ENCODE assay signal across 13 cellular contexts in the genomic region with DNA sequence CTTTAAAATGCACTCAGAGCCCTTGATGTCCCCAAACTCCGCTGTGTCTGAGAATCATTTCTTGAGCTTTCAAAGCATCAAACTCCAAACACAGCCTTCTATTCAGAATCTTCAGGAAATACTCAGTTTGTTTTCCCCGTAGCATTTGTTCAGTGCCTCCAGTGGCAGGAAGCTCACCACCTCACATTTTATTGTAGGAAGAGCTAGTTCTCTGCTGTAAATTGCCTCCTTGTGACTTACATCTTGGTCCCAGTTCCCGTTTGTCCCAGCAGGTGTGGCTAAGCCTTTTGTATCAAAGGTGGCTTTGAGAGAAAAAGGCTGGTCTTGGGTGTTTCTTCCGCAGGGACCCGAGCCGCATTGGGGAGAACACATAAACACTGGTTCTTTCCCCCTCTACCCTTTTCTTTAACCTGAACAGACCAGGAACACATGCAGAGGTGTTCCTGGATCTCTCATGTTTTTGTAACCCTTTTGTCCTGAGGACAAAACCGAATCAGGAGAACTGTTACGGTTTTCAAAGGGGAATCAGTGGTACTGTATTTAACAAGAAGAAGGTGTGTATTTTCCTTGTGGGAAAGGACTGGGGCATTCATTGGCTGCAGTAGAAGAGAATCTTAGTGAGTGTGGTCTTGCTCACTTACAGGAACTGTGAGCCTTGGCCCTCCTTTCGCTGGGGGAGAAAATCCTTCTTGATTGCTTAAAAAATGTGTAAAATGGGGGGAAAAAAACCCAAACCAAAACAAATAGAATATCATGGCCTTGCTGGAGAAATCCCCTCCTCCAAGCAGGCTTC. TPM values are rescaled to one million over a fixed set of nuclear protein-coding genes. Genes with fewer than 3 reads are reported as not detected.
DNase-seq lines count a peak whose midpoint lies in the region; ATAC-seq and TF ChIP-seq lines count a peak whose summit lies in the region.
"Had no signal": no experiment of that assay in that cellular context is flagged by ENCODE, and none has a peak within 500 bp of the region (broad histone marks: within the 10 kb centered on the region; RNA-seq: fewer than 3 reads in every experiment).

No MANE protein-coding gene starts in this region.

- DNase-seq in DMS53 (lab: John Stamatoyannopoulos, UW) (peak; percentile 1), DMS53 treated with DMSO at 0.1 percent for 48 hours (lab: John Stamatoyannopoulos, UW; ENCODE audit: unreplicated experiment) (no peak), colonic mucosa (no peak), upper lobe of right lung (no peak), BE2C (no peak), NCI-H1417 (lab: John Stamatoyannopoulos, UW) (no peak), Kasumi-1 (lab: John Stamatoyannopoulos, UW) (no peak)
- DNase-seq: activated CD4-positive, alpha-beta T cell treated with anti-CD3 and anti-CD28 coated beads for 36 hours; left colon; NCI-H1930 had no signal

- ATAC-seq in upper lobe of right lung: no peak
- ATAC-seq: activated CD4-positive, alpha-beta T cell treated with anti-CD3 and anti-CD28 coated beads for 36 hours; left colon; stimulated activated memory B cell treated with anti-CD40 and anti-IgM and Interleukin-4, amounts not matched to agents 10 μg/mL and 1 μg/mL and 100 μg/mL, for 72 hours had no signal

- H3K4me3 ChIP-seq in colonic mucosa: peak overlapping the region; percentile 40
- peak overlapping the region; percentile 62 to 73 for H3K4me3 ChIP-seq in mucosa of rectum (ENCODE audit: low read length in 2 of 2)
- peak overlapping the region; percentile 75 for H3K4me3 ChIP-seq in upper lobe of right lung
- H3K4me3 ChIP-seq in BE2C (ENCODE audit: low read depth, low read length): no peak overlapping the region

- H3K9me3 ChIP-seq in colonic mucosa: no peaks in the 10 kb centered on the region
- H3K9me3 ChIP-seq in mucosa of rectum (ENCODE audit: control insufficient read depth in 2 of 2, low read length in 2 of 2): no peaks in the 10 kb centered on the region
- no peaks in the 10 kb centered on the region for H3K9me3 ChIP-seq in upper lobe of right lung
- no peaks in the 10 kb centered on the region for H3K9me3 ChIP-seq in BE2C

- H3K9ac ChIP-seq in colonic mucosa (ENCODE audit: low read depth in 2 of 2, low read length in 2 of 2): peak overlapping the region; percentile 3 to 58
- H3K9ac ChIP-seq in mucosa of rectum (ENCODE audit: low read depth in 1 of 2, low read length in 2 of 2): no peak overlapping the region

- H3K4me1 ChIP-seq in colonic mucosa (no peaks in the 10 kb centered on the region), mucosa of rectum (ENCODE audit: control insufficient read depth in 2 of 2, insufficient read depth in 2 of 2, low read length in 2 of 2) (no peaks in the 10 kb centered on the region), upper lobe of right lung (peaks cover 12% of the 10 kb centered on the region), BE2C (no peaks in the 10 kb centered on the region)

- H3K27ac ChIP-seq in colonic mucosa (peak overlapping the region; percentile 80), mucosa of rectum (ENCODE audit: low read depth in 2 of 2, low read length in 2 of 2) (no peak overlapping the region), upper lobe of right lung (peak overlapping the region; percentile 92)
- H3K27ac ChIP-seq: 22Rv1 had no signal

- H3K27me3 ChIP-seq in colonic mucosa: no peaks in the 10 kb centered on the region
- H3K27me3 ChIP-seq in mucosa of rectum (ENCODE audit: control insufficient read depth in 2 of 2, insufficient read depth in 2 of 2, low read length in 2 of 2): peaks cover 3% of the 10 kb centered on the region in 2 donors
- no peaks in the 10 kb centered on the region for H3K27me3 ChIP-seq in upper lobe of right lung
- peaks cover 58% of the 10 kb centered on the region for H3K27me3 ChIP-seq in BE2C

- no peaks in the 10 kb centered on the region for H3K36me3 ChIP-seq in colonic mucosa
- H3K36me3 ChIP-seq in mucosa of rectum (ENCODE audit: control insufficient read depth in 2 of 2, insufficient read depth in 2 of 2, low read length in 2 of 2): no peaks in the 10 kb centered on the region
- peaks cover 5% of the 10 kb centered on the region for H3K36me3 ChIP-seq in upper lobe of right lung
- no peaks in the 10 kb centered on the region for H3K36me3 ChIP-seq in BE2C

- TF ChIP-seq CTCF in colonic mucosa (IDR thresholded peaks at IDR 0.05): no peak
- no peak for TF ChIP-seq CTCF in upper lobe of right lung (IDR thresholded peaks at IDR 0.05)
- TF ChIP-seq CTCF in BE2C (IDR thresholded peaks at IDR 0.05; ENCODE audit: low read depth, low read length): no peak

- intact Hi-C loops in colonic mucosa (cut with DNase I): no loop called here
- intact Hi-C loops in upper lobe of right lung (cut with DNase I): no loop called here

RNA-seq across cellular contexts. Expression of a gene that starts 1.9 kb away (rescaled TPM):
- total RNA-seq in colonic mucosa: 10 to 100 TPM in 1 of 2 donors, 1 to 10 TPM in 1; 3.0 to 14.3 TPM
- 85.6 TPM for total RNA-seq in upper lobe of right lung
- not detected for polyA plus RNA-seq in BE2C (2012; ENCODE audit: insufficient read depth, insufficient read length, low read depth)

Comparison
In these comparisons a context has a peak if more than half of its experiments do, and no peak if none do; other contexts are left out.
1. H3K27ac ChIP-seq: peak in colonic mucosa (single experiment) and upper lobe of right lung (single experiment); none in mucosa of rectum (0 of 2).
2. H3K9ac ChIP-seq: peak in colonic mucosa (2 of 2); none in mucosa of rectum (0 of 2).